1 cellular context compared by ENCODE assay signal in the genomic region with DNA sequence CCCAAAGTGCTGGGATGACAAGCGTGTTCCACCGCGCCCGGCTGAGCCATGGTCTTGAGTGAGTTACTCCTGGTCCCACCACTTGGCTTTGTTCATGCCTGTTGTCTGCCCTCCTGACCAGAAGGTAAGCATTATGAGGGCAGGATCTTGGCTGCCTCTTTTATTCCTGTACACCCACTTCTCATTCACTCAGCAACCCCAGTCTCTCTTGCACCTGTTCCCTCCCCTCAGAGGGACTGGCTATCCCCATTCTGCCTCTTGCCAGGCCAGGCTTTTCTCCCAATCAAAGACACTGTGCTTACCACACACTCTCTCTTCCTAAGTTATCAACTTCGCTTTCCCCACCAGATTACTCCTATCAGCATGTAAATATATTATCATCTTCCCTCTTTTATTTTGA.
TF ChIP-seq lines count a peak whose summit lies in the region.

No MANE protein-coding gene starts in this region.

TF ChIP-seq in IMR-90, 13 proteins besides CTCF, POLR2A, EP300 and RAD21:
- TF ChIP-seq CEBPB (IDR thresholded peaks at IDR 0.05; ENCODE audit: low read depth, low read length) (no peak), RCOR1 (IDR thresholded peaks at IDR 0.05; ENCODE audit: insufficient replicate concordance, low read length) (no peak)
